In genomic region chr1:2255420-2256369, GRCh38 we compare ENCODE assay signal across 1 cellular context.
TF ChIP-seq lines count a peak whose summit lies in the region.

No MANE protein-coding gene starts in this region.

TF ChIP-seq in HepG2, 621 proteins besides CTCF, POLR2A, EP300 and RAD21 (continued from another document and continues in another):
- TF ChIP-seq ATF2 (CRISPR knock-in tag; IDR thresholded peaks at IDR 0.05) (0 out of 2 replicates have a peak, but pooled peaks have one; percentile 29), ZHX2 (IDR thresholded peaks at IDR 0.05; ENCODE audit: low read depth) (peak; percentile 87), ZHX2 (CRISPR knock-in tag; IDR thresholded peaks at IDR 0.05; ENCODE audit: borderline replicate concordance) (no peak), ATF7 (IDR thresholded peaks at IDR 0.05) (peak; percentile 71), ATF7 (CRISPR knock-in tag; IDR thresholded peaks at IDR 0.05) (peak; percentile 28; the same call in 1 of the 2 replicates), ATF1 (CRISPR knock-in tag; IDR thresholded peaks at IDR 0.05) (peak; percentile 89), NR2F2 (IDR thresholded peaks at IDR 0.05; ENCODE audit: borderline replicate concordance, low read depth) (no peak), TFE3 (CRISPR knock-in tag; IDR thresholded peaks at IDR 0.05) (no peak), ZMYM4 (CRISPR knock-in tag; IDR thresholded peaks at IDR 0.05) (0 out of 2 replicates have a peak, but pooled peaks have one; percentile 16), IRF2 (CRISPR knock-in tag; IDR thresholded peaks at IDR 0.05) (no peak), ZNF800 (CRISPR knock-in tag; IDR thresholded peaks at IDR 0.05) (no peak), SSRP1 (CRISPR knock-in tag; IDR thresholded peaks at IDR 0.05) (peak; percentile 38; the same call in 1 of the 2 replicates), CREB1 (IDR thresholded peaks at IDR 0.05) (peak; percentile 92), CREB1 (CRISPR knock-in tag; IDR thresholded peaks at IDR 0.05) (peak; percentile 98), ZNF460 (CRISPR knock-in tag; IDR thresholded peaks at IDR 0.05; ENCODE audit: borderline replicate concordance) (no peak), AKNA (CRISPR knock-in tag; IDR thresholded peaks at IDR 0.05; ENCODE audit: borderline replicate concordance) (no peak), GABPA (IDR thresholded peaks at IDR 0.05; ENCODE audit: low read depth, low read length) (no peak), GABPA (CRISPR knock-in tag; IDR thresholded peaks at IDR 0.05; ENCODE audit: low read depth) (peak; percentile 90), THAP11 (CRISPR knock-in tag; IDR thresholded peaks at IDR 0.05) (peak; percentile 62; the same call in 1 of the 2 replicates), ZBTB40 (IDR thresholded peaks at IDR 0.05) (peak; percentile 59; the same call in 1 of the 2 replicates), ZBTB40 (CRISPR knock-in tag; IDR thresholded peaks at IDR 0.05) (no peak), WIZ (CRISPR knock-in tag; IDR thresholded peaks at IDR 0.05) (no peak), ZC3H13 (CRISPR knock-in tag; IDR thresholded peaks at IDR 0.05) (0 out of 2 replicates have a peak, but pooled peaks have one; percentile 47), ZMYM2 (CRISPR knock-in tag; IDR thresholded peaks at IDR 0.05) (peak; percentile 92), ZNF605 (CRISPR knock-in tag; IDR thresholded peaks at IDR 0.05) (peak; percentile 71), ZBTB21 (CRISPR knock-in tag; IDR thresholded peaks at IDR 0.05) (peak; percentile 95), ATF3 (CRISPR knock-in tag; IDR thresholded peaks at IDR 0.05) (peak; percentile 52; the same call in 1 of the 2 replicates)
